17 cellular contexts compared by ENCODE assay signal in genomic region chr11:14334893-14335292, GRCh38. TPM values are rescaled to one million over a fixed set of nuclear protein-coding genes. Genes with fewer than 3 reads are reported as not detected.
DNase-seq lines count a peak whose midpoint lies in the region; ATAC-seq, FAIRE-seq and TF ChIP-seq lines count a peak whose summit lies in the region.
"Had no signal": no experiment of that assay in that cellular context is flagged by ENCODE, and none has a peak within 500 bp of the region (broad histone marks: within the 10 kb centered on the region; RNA-seq: fewer than 3 reads in every experiment).

No MANE protein-coding gene starts in this region.

- peaks cover 45 to 46% of the 10 kb centered on the region in 2 donors for H3K4me1 Mint-ChIP-seq in natural killer cell treated with Interleukin-12 subunit alpha and Interleukin-12 subunit beta and Interleukin-15 and Interleukin-18, amount 100 ng/mL, for 72 hours (ENCODE audit: low read depth in 2 of 2)
- peaks cover 14% of the 10 kb centered on the region for H3K4me1 Mint-ChIP-seq in Caco-2 (ENCODE audit: low read depth, unreplicated experiment)

- H3K9me3 Mint-ChIP-seq in natural killer cell treated with Interleukin-12 subunit alpha and Interleukin-12 subunit beta and Interleukin-15 and Interleukin-18, amount 100 ng/mL, for 72 hours = peaks cover 9% of the 10 kb centered on the region
- H3K9me3 Mint-ChIP-seq in Caco-2 (ENCODE audit: unreplicated experiment) = peaks cover 15% of the 10 kb centered on the region

- H3K4me1 ChIP-seq in gastroesophageal sphincter = peaks cover 0 to 15% (median 0%) of the 10 kb centered on the region in 3 donors
- H3K4me1 ChIP-seq in Caco-2 = no peaks in the 10 kb centered on the region

- DNase-seq in GM18507 (ENCODE audit: extremely low spot score, insufficient read length, low read depth) (no peak), NK-92 (lab: John Stamatoyannopoulos, UW; ENCODE audit: unreplicated experiment) (no peak), Caco-2 (no peak)
- DNase-seq in natural killer cell treated with Interleukin-12 subunit alpha and Interleukin-12 subunit beta and Interleukin-15 and Interleukin-18, amount 100 ng/mL, for 72 hours (ENCODE audit: low spot score) = no peak
- DNase-seq: activated CD4-positive, alpha-beta T cell treated with anti-CD3 and anti-CD28 coated beads, Interleukin-2, amount 50 U/mL, for 4 hours; CD4-positive, alpha-beta T cell; foreskin melanocyte; left cardiac atrium; NCI-H187; stimulated activated CD4-positive, alpha-beta T cell treated with anti-CD3 and anti-CD28 coated beads, Interleukin-15, amount 100 ng/mL, for 24 hours; stimulated activated CD8-positive, alpha-beta memory T cell treated with anti-CD3 and anti-CD28 coated beads, Interleukin-4, amount 100 ng/mL, for 48 hours; T-cell had no signal

- H3K9me3 ChIP-seq in SU-DHL-6 (ENCODE audit: insufficient read depth, low read length) (no peaks in the 10 kb centered on the region), gastroesophageal sphincter (peaks cover 0 to 10% (median 0%) of the 10 kb centered on the region in 3 donors), Caco-2 (peaks cover 4% of the 10 kb centered on the region; the same call in 1 of the 2 replicates)
- H3K9me3 ChIP-seq: neutrophil had no signal

- no peaks in the 10 kb centered on the region for H3K27me3 Mint-ChIP-seq in natural killer cell treated with Interleukin-12 subunit alpha and Interleukin-12 subunit beta and Interleukin-15 and Interleukin-18, amount 100 ng/mL, for 72 hours
- H3K27me3 Mint-ChIP-seq in Caco-2 (ENCODE audit: insufficient read depth, unreplicated experiment) = no peaks in the 10 kb centered on the region
- H3K27me3 Mint-ChIP-seq: CD4-positive, alpha-beta T cell; T-cell had no signal

- H3K27me3 ChIP-seq in SU-DHL-6 (ENCODE audit: low read length) (no peaks in the 10 kb centered on the region), gastroesophageal sphincter (no peaks in the 10 kb centered on the region), Caco-2 (replicated peaks; ENCODE audit: control insufficient read depth, insufficient read depth, low read length) (no peaks in the 10 kb centered on the region)

- POLR2A ChIA-PET in Caco-2 (lab: Charles Lee) = no interaction called here

- H3K9ac ChIP-seq in SU-DHL-6 (ENCODE audit: low read length) = peak overlapping the region; percentile 21

- peak overlapping the region; percentile 1 for H3K4me3 Mint-ChIP-seq in natural killer cell treated with Interleukin-12 subunit alpha and Interleukin-12 subunit beta and Interleukin-15 and Interleukin-18, amount 100 ng/mL, for 72 hours
- no peak overlapping the region for H3K4me3 Mint-ChIP-seq in Caco-2 (ENCODE audit: unreplicated experiment)
- H3K4me3 Mint-ChIP-seq: CD4-positive, alpha-beta T cell; T-cell had no signal

- TF ChIP-seq CTCF in SU-DHL-6 (IDR thresholded peaks at IDR 0.05; ENCODE audit: insufficient read depth, low read length, poor library complexity, severe bottlenecking) = no peak
- TF ChIP-seq CTCF in gastroesophageal sphincter (IDR thresholded peaks at IDR 0.05) = no peak
- no peak for TF ChIP-seq CTCF in Caco-2 (IDR thresholded peaks at IDR 0.05; ENCODE audit: insufficient read depth in 1 of 2, low read depth in 1 of 2, low read length in 1 of 2, severe bottlenecking in 1 of 2, unreplicated experiment in 1 of 2)

- TF ChIP-seq EP300 in gastroesophageal sphincter (IDR thresholded peaks at IDR 0.05) = no peak

- peak; percentile 80 for FAIRE-seq in GM18507 (lab: Jason Lieb, UNC)

- H3K79me2 ChIP-seq in SU-DHL-6 (ENCODE audit: insufficient read depth, low read length) = peaks cover 100% of the 10 kb centered on the region

- H3K4me2 ChIP-seq in SU-DHL-6 (ENCODE audit: low read depth, low read length, poor library complexity, severe bottlenecking) = peak overlapping the region; percentile 96

- peaks cover 15% of the 10 kb centered on the region for H3K36me3 Mint-ChIP-seq in natural killer cell treated with Interleukin-12 subunit alpha and Interleukin-12 subunit beta and Interleukin-15 and Interleukin-18, amount 100 ng/mL, for 72 hours
- no peaks in the 10 kb centered on the region for H3K36me3 Mint-ChIP-seq in Caco-2 (ENCODE audit: insufficient read depth, unreplicated experiment)

- no peak for TF ChIP-seq POLR2A in gastroesophageal sphincter (IDR thresholded peaks at IDR 0.05)

- peaks cover 23% of the 10 kb centered on the region; the same call in 1 of the 2 replicates for H4K20me1 ChIP-seq in SU-DHL-6 (ENCODE audit: low read depth, low read length)

- WGBS in gastroesophageal sphincter (ENCODE audit: low coverage in 1 of 2), 2 donors = 87 to 96% methylated on average over 2 of the region's 2 CpGs

- H2AFZ ChIP-seq in SU-DHL-6 (ENCODE audit: low read depth, low read length, severe bottlenecking) = no peak overlapping the region

- peaks cover 17% of the 10 kb centered on the region for H3K36me3 ChIP-seq in SU-DHL-6 (ENCODE audit: low read length)
- H3K36me3 ChIP-seq in gastroesophageal sphincter = no peaks in the 10 kb centered on the region
- no peaks in the 10 kb centered on the region for H3K36me3 ChIP-seq in Caco-2 (ENCODE audit: control insufficient read depth, insufficient read depth, low read length)
- H3K36me3 ChIP-seq: neutrophil had no signal

- CTCF ChIA-PET in Caco-2 (lab: Charles Lee) = no interaction called here

- H3F3A ChIP-seq in SU-DHL-6 (ENCODE audit: insufficient read depth) = peaks cover 72% of the 10 kb centered on the region

- peak overlapping the region; percentile 95 for H3K27ac ChIP-seq in SU-DHL-6 (ENCODE audit: low read depth, low read length)
- H3K27ac ChIP-seq in gastroesophageal sphincter = no peak overlapping the region
- H3K27ac ChIP-seq: neutrophil had no signal

- intact Hi-C loops in Caco-2 (cut with micrococcal nuclease; ENCODE audit: unreplicated experiment) = no loop called here

- H3K9me2 ChIP-seq in SU-DHL-6 (replicated peaks; ENCODE audit: insufficient read depth, low read length) = no peaks in the 10 kb centered on the region

- peak overlapping the region; percentile 2 for H3K4me3 ChIP-seq in SU-DHL-6 (ENCODE audit: insufficient read depth, low read length, poor library complexity, severe bottlenecking)
- H3K4me3 ChIP-seq in gastroesophageal sphincter = no peak overlapping the region
- H3K4me3 ChIP-seq in Caco-2 (ENCODE audit: low read depth, low read length) = no peak overlapping the region

- BruUV-seq in Caco-2 (replicated peaks; lab: Mats Ljungman, UMichigan) = no TSS peak

- H3K27ac Mint-ChIP-seq in natural killer cell treated with Interleukin-12 subunit alpha and Interleukin-12 subunit beta and Interleukin-15 and Interleukin-18, amount 100 ng/mL, for 72 hours = peak overlapping the region; percentile 69 to 89
- no peak overlapping the region for H3K27ac Mint-ChIP-seq in Caco-2 (ENCODE audit: unreplicated experiment)
- H3K27ac Mint-ChIP-seq: CD4-positive, alpha-beta T cell had no signal

- ATAC-seq in GM21825 (IDR thresholded peaks at IDR 0.05; ENCODE audit: unreplicated experiment) (peak; percentile 47), gastroesophageal sphincter (no peak), GM21381 (IDR thresholded peaks at IDR 0.05; ENCODE audit: unreplicated experiment) (no peak)
- ATAC-seq in natural killer cell treated with Interleukin-12 subunit alpha and Interleukin-12 subunit beta and Interleukin-15 and Interleukin-18, amount 100 ng/mL, for 72 hours = no peak
- ATAC-seq: T-cell had no signal

RNA-seq across cellular contexts. Expression of gene RRAS2, which starts 24.1 kb away (rescaled TPM):
- 100 to 1,000 TPM in 1 of 2 donors, 10 to 100 TPM in 1; 97.3 to 141 TPM for total RNA-seq in natural killer cell treated with Interleukin-12 subunit alpha and Interleukin-12 subunit beta and Interleukin-15 and Interleukin-18, amount 100 ng/mL, for 72 hours
- total RNA-seq in gastroesophageal sphincter (100 to 1,000 TPM in 1 of 4 donors, 10 to 100 TPM in 3; 44.0 to 110 (median 69.5) TPM), Caco-2 (2022) (86.2 and 94.7 TPM in 2 replicates)
